In genomic region chr9:88396836-88397577, GRCh38 we compare ENCODE assay signal across 19 cellular contexts. TPM values are rescaled to one million over a fixed set of nuclear protein-coding genes. Genes with fewer than 3 reads are reported as not detected.
DNase-seq lines count a peak whose midpoint lies in the region; ATAC-seq and TF ChIP-seq lines count a peak whose summit lies in the region.
"Had no signal": no experiment of that assay in that cellular context is flagged by ENCODE, and none has a peak within 500 bp of the region (broad histone marks: within the 10 kb centered on the region; RNA-seq: fewer than 3 reads in every experiment).

No MANE protein-coding gene starts in this region.

- H3K27ac ChIP-seq in smooth muscle cell (ENCODE audit: low read depth), result peak overlapping the region; percentile 83
- H3K27ac ChIP-seq: tibial nerve had no signal

- peaks cover 18% of the 10 kb centered on the region for H3K4me1 Mint-ChIP-seq in activated naive CD8-positive, alpha-beta T cell treated with anti-CD3 and anti-CD28 coated beads, Interleukin-2, amount 10 ng/mL, durations not matched to agents 7 days and 5 days
- H3K4me1 Mint-ChIP-seq in activated naive CD8-positive, alpha-beta T cell treated with anti-CD3 and anti-CD28 coated beads for 36 hours, result peaks cover 31% of the 10 kb centered on the region

- H3K27me3 ChIP-seq in smooth muscle cell (ENCODE audit: low read depth), result no peaks in the 10 kb centered on the region
- H3K27me3 ChIP-seq: tibial nerve had no signal

- POLR2A ChIA-PET in activated naive CD8-positive, alpha-beta T cell treated with anti-CD3 and anti-CD28 coated beads, Interleukin-2, amount 10 ng/mL, durations not matched to agents 7 days and 5 days (lab: Charles Lee), result no interaction called here

- H3K4me2 ChIP-seq in smooth muscle cell, result no peak overlapping the region

- intact Hi-C loops in lower leg skin (cut with DNase I; ENCODE audit: low total_unique reads), result no loop called here

- H3K4me1 ChIP-seq in smooth muscle cell (ENCODE audit: low read depth), result peaks cover 3% of the 10 kb centered on the region

- H4K20me1 ChIP-seq in smooth muscle cell (ENCODE audit: low read depth), result peaks cover 97% of the 10 kb centered on the region

- H3K79me2 ChIP-seq in smooth muscle cell (ENCODE audit: low read depth), result peaks cover 92% of the 10 kb centered on the region

- H3K9me3 Mint-ChIP-seq in activated naive CD8-positive, alpha-beta T cell treated with anti-CD3 and anti-CD28 coated beads, Interleukin-2, amount 10 ng/mL, durations not matched to agents 7 days and 5 days, result no peaks in the 10 kb centered on the region
- no peaks in the 10 kb centered on the region for H3K9me3 Mint-ChIP-seq in activated naive CD8-positive, alpha-beta T cell treated with anti-CD3 and anti-CD28 coated beads for 36 hours
- H3K9me3 Mint-ChIP-seq: activated naive CD4-positive, alpha-beta T cell treated with anti-CD3 and anti-CD28 coated beads, Interleukin-2, amount 50 U/mL, for 72 hours; CD8-positive, alpha-beta memory T cell had no signal

- no peaks in the 10 kb centered on the region for H3K9me3 ChIP-seq in smooth muscle cell (replicated peaks; ENCODE audit: low read depth)
- H3K9me3 ChIP-seq: mucosa of descending colon, tibial nerve had no signal

- H2AFZ ChIP-seq in smooth muscle cell (ENCODE audit: low read depth), result no peak overlapping the region

- TF ChIP-seq CTCF in smooth muscle cell (IDR thresholded peaks at IDR 0.05; ENCODE audit: borderline replicate concordance, insufficient read depth, poor library complexity, severe bottlenecking) (no peak), lower leg skin (IDR thresholded peaks at IDR 0.05) (no peak)

- DNase-seq in activated naive CD8-positive, alpha-beta T cell treated with anti-CD3 and anti-CD28 coated beads, Interleukin-2, amount 10 ng/mL, durations not matched to agents 7 days and 5 days, result no peak
- DNase-seq in activated naive CD8-positive, alpha-beta T cell treated with anti-CD3 and anti-CD28 coated beads for 36 hours, result no peak
- DNase-seq in amniotic epithelial cell (ENCODE audit: low read depth) (peak; percentile 53), fibroblast of peridontal ligament (ENCODE audit: extremely low read depth) (peak; percentile 42), smooth muscle cell (lab: John Stamatoyannopoulos, UW; ENCODE audit: unreplicated experiment) (no peak), DMS79 treated with DMSO at 0.1 percent for 48 hours (lab: John Stamatoyannopoulos, UW) (no peak), lower leg skin (ENCODE audit: low spot score in 2 of 2) (no peak)
- DNase-seq: 8988T; activated CD4-positive, alpha-beta T cell treated with anti-CD3 and anti-CD28 coated beads, Interleukin-2, amount 50 U/mL, for 1 hour; CD8-positive, alpha-beta memory T cell; KG1; kidney; mucosa of descending colon; NCI-H1417 treated with DMSO at 0.1 percent for 48 hours; NCI-H446 treated with DMSO at 0.1 percent for 48 hours; SIG-M5 had no signal

- peaks cover 11% of the 10 kb centered on the region for H3F3A ChIP-seq in smooth muscle cell (ENCODE audit: low read depth)

- H3K9ac ChIP-seq in smooth muscle cell (ENCODE audit: low read depth), result no peak overlapping the region

- peak overlapping the region; percentile 14 for H3K27ac Mint-ChIP-seq in activated naive CD8-positive, alpha-beta T cell treated with anti-CD3 and anti-CD28 coated beads, Interleukin-2, amount 10 ng/mL, durations not matched to agents 7 days and 5 days
- no peak overlapping the region for H3K27ac Mint-ChIP-seq in activated naive CD8-positive, alpha-beta T cell treated with anti-CD3 and anti-CD28 coated beads for 36 hours

- H3K27me3 Mint-ChIP-seq in activated naive CD8-positive, alpha-beta T cell treated with anti-CD3 and anti-CD28 coated beads, Interleukin-2, amount 10 ng/mL, durations not matched to agents 7 days and 5 days, result no peaks in the 10 kb centered on the region
- no peaks in the 10 kb centered on the region for H3K27me3 Mint-ChIP-seq in activated naive CD8-positive, alpha-beta T cell treated with anti-CD3 and anti-CD28 coated beads for 36 hours

- H3K4me3 Mint-ChIP-seq in activated naive CD8-positive, alpha-beta T cell treated with anti-CD3 and anti-CD28 coated beads, Interleukin-2, amount 10 ng/mL, durations not matched to agents 7 days and 5 days, result no peak overlapping the region
- H3K4me3 Mint-ChIP-seq in activated naive CD8-positive, alpha-beta T cell treated with anti-CD3 and anti-CD28 coated beads for 36 hours, result no peak overlapping the region
- H3K4me3 Mint-ChIP-seq: CD8-positive, alpha-beta memory T cell had no signal

- 75% methylated on average over 3 of the region's 3 CpGs for WGBS in smooth muscle cell (ENCODE audit: low lambda C conversion rate)
- 81 to 84% methylated on average over 3 of the region's 3 CpGs for WGBS in lower leg skin, 2 donors

- H3K36me3 ChIP-seq in smooth muscle cell (ENCODE audit: low read depth), result no peaks in the 10 kb centered on the region

- H3K4me3 ChIP-seq in smooth muscle cell (no peak overlapping the region), lower leg skin (ENCODE audit: low read depth, poor library complexity, severe bottlenecking) (no peak overlapping the region)
- H3K4me3 ChIP-seq: mucosa of descending colon, tibial nerve had no signal

- H3K36me3 Mint-ChIP-seq in activated naive CD8-positive, alpha-beta T cell treated with anti-CD3 and anti-CD28 coated beads, Interleukin-2, amount 10 ng/mL, durations not matched to agents 7 days and 5 days, result peaks cover 22% of the 10 kb centered on the region
- H3K36me3 Mint-ChIP-seq in activated naive CD8-positive, alpha-beta T cell treated with anti-CD3 and anti-CD28 coated beads for 36 hours, result peaks cover 24% of the 10 kb centered on the region

- TF ChIP-seq POLR2A in lower leg skin (IDR thresholded peaks at IDR 0.05), result no peak

- no peak for ATAC-seq in activated naive CD8-positive, alpha-beta T cell treated with anti-CD3 and anti-CD28 coated beads, Interleukin-2, amount 10 ng/mL, durations not matched to agents 7 days and 5 days (ENCODE audit: low read depth)
- no peak for ATAC-seq in GM19351 (IDR thresholded peaks at IDR 0.05; ENCODE audit: unreplicated experiment)
- ATAC-seq: activated naive CD4-positive, alpha-beta T cell treated with anti-CD3 and anti-CD28 coated beads, Interleukin-2, amount 50 U/mL, for 72 hours; mucosa of descending colon had no signal

RNA-seq across cellular contexts. Expression of gene SPIN1, which starts 8.8 kb away (rescaled TPM):
- 10 to 100 TPM; 42.2 to 45.3 TPM for total RNA-seq in activated naive CD8-positive, alpha-beta T cell treated with anti-CD3 and anti-CD28 coated beads, Interleukin-2, amount 10 ng/mL, durations not matched to agents 7 days and 5 days
- 10 to 100 TPM; 37.7 to 39.0 TPM for total RNA-seq in activated naive CD8-positive, alpha-beta T cell treated with anti-CD3 and anti-CD28 coated beads for 36 hours
- total RNA-seq in smooth muscle cell (122 and 129 TPM in 2 replicates), lower leg skin (10 to 100 TPM; 44.3 to 49.6 (median 49.5) TPM)
- 56.4 and 60.0 TPM in 2 replicates for polyA plus RNA-seq in smooth muscle cell

Comparison
In these comparisons a context has a peak if more than half of its experiments do, and no peak if none do; other contexts are left out.
1. DNase-seq: peak in amniotic epithelial cell (single experiment) and fibroblast of peridontal ligament (single experiment); none in activated naive CD8-positive, alpha-beta T cell treated with anti-CD3 and anti-CD28 coated beads, Interleukin-2, amount 10 ng/mL, durations not matched to agents 7 days and 5 days (single experiment), activated naive CD8-positive, alpha-beta T cell treated with anti-CD3 and anti-CD28 coated beads for 36 hours (single experiment), smooth muscle cell (single experiment), DMS79 treated with DMSO at 0.1 percent for 48 hours (single experiment) and lower leg skin (0 of 2).